8 cellular contexts compared by ENCODE assay signal in the genomic region with DNA sequence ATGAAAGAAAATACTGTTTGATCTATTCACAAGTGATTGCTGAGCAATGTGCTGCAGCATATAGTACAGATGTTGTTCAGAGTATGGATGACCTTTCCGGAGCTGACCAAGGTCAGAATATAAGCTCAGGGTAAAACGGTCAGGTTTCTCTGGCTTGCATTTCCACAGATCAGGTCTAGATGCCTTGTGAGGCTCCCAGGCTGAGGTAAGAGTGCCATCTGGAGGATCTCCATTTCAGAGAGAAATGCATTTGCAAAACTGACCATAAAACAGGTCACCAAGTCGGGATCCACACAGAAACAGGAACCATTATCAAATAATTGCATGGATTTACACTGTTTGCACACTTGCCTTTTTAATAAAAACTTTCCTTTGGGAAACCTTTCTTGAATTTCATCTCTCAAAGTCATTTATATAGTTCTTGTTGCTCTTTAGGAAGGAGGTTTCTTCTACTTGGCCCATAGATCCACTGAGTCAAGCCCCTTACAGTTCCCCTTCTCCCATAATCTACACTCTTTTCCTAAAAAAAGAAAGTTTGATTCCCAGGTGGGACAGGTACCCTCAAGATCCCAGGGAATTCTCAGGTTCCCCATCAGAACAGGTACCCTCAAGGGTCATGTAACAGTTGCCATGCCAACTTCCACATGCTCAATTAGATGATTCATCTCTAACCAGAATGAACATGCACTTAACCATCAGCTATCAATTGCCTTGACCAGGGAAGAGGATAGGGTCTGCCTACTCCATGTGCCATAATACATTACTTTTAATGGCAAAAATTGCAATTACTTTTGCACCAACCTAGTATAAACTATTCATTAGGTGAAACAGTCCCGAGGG. TPM values are rescaled to one million over a fixed set of nuclear protein-coding genes. Genes with fewer than 3 reads are reported as not detected.
DNase-seq lines count a peak whose midpoint lies in the region; ATAC-seq, FAIRE-seq and TF ChIP-seq lines count a peak whose summit lies in the region.

No MANE protein-coding gene starts in this region.

- no peak overlapping the region for H3K4me3 ChIP-seq in bronchial epithelial cell (ENCODE audit: low read depth, low read length)

- H3K4me3 Mint-ChIP-seq in activated naive CD4-positive, alpha-beta T cell treated with anti-CD3 and anti-CD28 coated beads for 36 hours = no peak overlapping the region
- no peak overlapping the region for H3K4me3 Mint-ChIP-seq in activated naive CD4-positive, alpha-beta T cell treated with anti-CD3 and anti-CD28 coated beads, Interleukin-2, amount 10 ng/mL, durations not matched to agents 7 days and 5 days
- H3K4me3 Mint-ChIP-seq in CD14-positive monocyte = no peak overlapping the region

- H3K4me1 Mint-ChIP-seq in activated naive CD4-positive, alpha-beta T cell treated with anti-CD3 and anti-CD28 coated beads for 36 hours (ENCODE audit: low read depth) = peaks cover 1% of the 10 kb centered on the region
- H3K4me1 Mint-ChIP-seq in activated naive CD4-positive, alpha-beta T cell treated with anti-CD3 and anti-CD28 coated beads, Interleukin-2, amount 10 ng/mL, durations not matched to agents 7 days and 5 days = no peaks in the 10 kb centered on the region
- peaks cover 8% of the 10 kb centered on the region for H3K4me1 Mint-ChIP-seq in CD14-positive monocyte

- peaks cover 29% of the 10 kb centered on the region for H3K36me3 Mint-ChIP-seq in activated naive CD4-positive, alpha-beta T cell treated with anti-CD3 and anti-CD28 coated beads for 36 hours (ENCODE audit: low read depth)
- H3K36me3 Mint-ChIP-seq in activated naive CD4-positive, alpha-beta T cell treated with anti-CD3 and anti-CD28 coated beads, Interleukin-2, amount 10 ng/mL, durations not matched to agents 7 days and 5 days = peaks cover 25% of the 10 kb centered on the region
- H3K36me3 Mint-ChIP-seq in CD14-positive monocyte = peaks cover 39 to 52% of the 10 kb centered on the region in 2 donors

- H3K36me3 ChIP-seq in bronchial epithelial cell (ENCODE audit: control insufficient read depth, insufficient read depth, low read length) = no peaks in the 10 kb centered on the region

- no peak for ATAC-seq in GM18511 (IDR thresholded peaks at IDR 0.05; ENCODE audit: unreplicated experiment)

- CTCF ChIA-PET in activated naive CD4-positive, alpha-beta T cell treated with anti-CD3 and anti-CD28 coated beads for 36 hours (lab: Charles Lee) = interaction anchor here (0.6 kb wide), 1 partner anchor 193 kb away, joined by 3 read pairs; no protein-coding TSS in a partner anchor
- CTCF ChIA-PET in activated naive CD4-positive, alpha-beta T cell treated with anti-CD3 and anti-CD28 coated beads, Interleukin-2, amount 10 ng/mL, durations not matched to agents 7 days and 5 days (lab: Charles Lee) = interaction anchor here (1.0 to 1.6 kb wide), 3 partner anchors 177 to 426 kb away, joined by 3 to 4 read pairs (median 4); no protein-coding TSS in a partner anchor

- no peaks in the 10 kb centered on the region for H3K27me3 Mint-ChIP-seq in activated naive CD4-positive, alpha-beta T cell treated with anti-CD3 and anti-CD28 coated beads for 36 hours (ENCODE audit: low read depth)
- H3K27me3 Mint-ChIP-seq in activated naive CD4-positive, alpha-beta T cell treated with anti-CD3 and anti-CD28 coated beads, Interleukin-2, amount 10 ng/mL, durations not matched to agents 7 days and 5 days = no peaks in the 10 kb centered on the region
- no peaks in the 10 kb centered on the region for H3K27me3 Mint-ChIP-seq in CD14-positive monocyte (ENCODE audit: low read depth in 3 of 3)

- intact Hi-C loops in activated naive CD4-positive, alpha-beta T cell treated with anti-CD3 and anti-CD28 coated beads for 36 hours (cut with micrococcal nuclease) = loop anchor here (1.0 kb wide), 1 partner anchor 426 kb away; no protein-coding TSS in a partner anchor
- intact Hi-C loops in CD14-positive monocyte (cut with micrococcal nuclease) = no loop called here

- H3K9me3 Mint-ChIP-seq in activated naive CD4-positive, alpha-beta T cell treated with anti-CD3 and anti-CD28 coated beads for 36 hours = no peaks in the 10 kb centered on the region
- H3K9me3 Mint-ChIP-seq in activated naive CD4-positive, alpha-beta T cell treated with anti-CD3 and anti-CD28 coated beads, Interleukin-2, amount 10 ng/mL, durations not matched to agents 7 days and 5 days = no peaks in the 10 kb centered on the region
- peaks cover 0 to 2% (median 0%) of the 10 kb centered on the region in 7 donors for H3K9me3 Mint-ChIP-seq in CD14-positive monocyte

- no peak overlapping the region for H3K27ac Mint-ChIP-seq in activated naive CD4-positive, alpha-beta T cell treated with anti-CD3 and anti-CD28 coated beads for 36 hours
- H3K27ac Mint-ChIP-seq in activated naive CD4-positive, alpha-beta T cell treated with anti-CD3 and anti-CD28 coated beads, Interleukin-2, amount 10 ng/mL, durations not matched to agents 7 days and 5 days = no peak overlapping the region
- H3K27ac Mint-ChIP-seq in CD14-positive monocyte = no peak overlapping the region

- DNase-seq in activated naive CD4-positive, alpha-beta T cell treated with anti-CD3 and anti-CD28 coated beads for 36 hours = peak; percentile 19
- no peak for DNase-seq in activated naive CD4-positive, alpha-beta T cell treated with anti-CD3 and anti-CD28 coated beads, Interleukin-2, amount 10 ng/mL, durations not matched to agents 7 days and 5 days
- DNase-seq in NCI-H510A (lab: John Stamatoyannopoulos, UW) = peak; percentile 5
- peak; percentile 67 for DNase-seq in bronchial epithelial cell (ENCODE audit: low read depth)
- peak; percentile 59 for DNase-seq in kidney tubule cell (ENCODE audit: low spot score)
- DNase-seq in CD14-positive monocyte (ENCODE audit: low spot score) = no peak
- DNase-seq in stimulated activated naive CD4-positive, alpha-beta T cell (lab: John Stamatoyannopoulos, UW) = no peak

- H3K27me3 ChIP-seq in bronchial epithelial cell (ENCODE audit: control insufficient read depth, insufficient read depth, low read length) = no peaks in the 10 kb centered on the region

- no peak for FAIRE-seq in bronchial epithelial cell (lab: Jason Lieb, UNC)

- TF ChIP-seq CTCF in bronchial epithelial cell (IDR thresholded peaks at IDR 0.05; ENCODE audit: insufficient read depth, low read length, severe bottlenecking) = peak; percentile 78
- no peak for TF ChIP-seq CTCF in CD14-positive monocyte (IDR thresholded peaks at IDR 0.05)

RNA-seq across cellular contexts. Expression of a gene that starts 25.0 kb away (rescaled TPM):
- 1 to 10 TPM; 1.1 to 1.2 TPM for total RNA-seq in activated naive CD4-positive, alpha-beta T cell treated with anti-CD3 and anti-CD28 coated beads for 36 hours
- under 0.01 and 0.13 TPM in 2 replicates for total RNA-seq in bronchial epithelial cell
- polyA plus RNA-seq in CD14-positive monocyte = not detected

RNA-seq across cellular contexts. Expression of a gene that starts 42.4 kb away (rescaled TPM):
- 10 to 100 TPM; 10.7 to 11.6 TPM for total RNA-seq in activated naive CD4-positive, alpha-beta T cell treated with anti-CD3 and anti-CD28 coated beads for 36 hours
- total RNA-seq in bronchial epithelial cell = 16.3 and 19.6 TPM in 2 replicates
- 10 to 100 TPM; 10.2 to 13.1 TPM for polyA plus RNA-seq in CD14-positive monocyte

RNA-seq across cellular contexts. Expression of a gene that starts 48.5 kb away (rescaled TPM):
- total RNA-seq in activated naive CD4-positive, alpha-beta T cell treated with anti-CD3 and anti-CD28 coated beads for 36 hours = not detected
- not detected in 2 replicates for total RNA-seq in bronchial epithelial cell
- not detected for polyA plus RNA-seq in CD14-positive monocyte

Comparison
In these comparisons a context has a peak if more than half of its experiments do, and no peak if none do; other contexts are left out.
1. DNase-seq: peak in activated naive CD4-positive, alpha-beta T cell treated with anti-CD3 and anti-CD28 coated beads for 36 hours (single experiment), NCI-H510A (single experiment), bronchial epithelial cell (single experiment) and kidney tubule cell (single experiment); none in activated naive CD4-positive, alpha-beta T cell treated with anti-CD3 and anti-CD28 coated beads, Interleukin-2, amount 10 ng/mL, durations not matched to agents 7 days and 5 days (single experiment), CD14-positive monocyte (single experiment) and stimulated activated naive CD4-positive, alpha-beta T cell (0 of 6).